ENCODE assay signal across 23 cellular contexts in the genomic region with DNA sequence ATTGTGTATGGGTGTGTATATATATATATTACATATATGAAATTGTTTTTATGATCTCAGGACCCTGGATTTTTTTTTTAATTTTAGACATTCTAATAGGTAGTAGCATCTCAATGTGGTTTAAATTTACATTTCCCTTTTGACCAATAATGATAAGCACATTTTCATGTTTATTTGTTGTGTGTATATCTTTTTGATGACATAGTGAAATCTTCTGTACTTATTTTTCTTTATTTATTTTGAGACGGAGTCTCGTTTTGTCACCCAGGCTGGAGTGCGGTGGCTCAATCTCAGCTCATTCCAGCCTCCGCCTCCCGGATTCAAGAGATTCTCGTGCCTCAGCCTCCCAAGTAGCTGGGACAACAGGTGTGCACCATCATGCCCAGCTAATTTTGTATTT. TPM values are rescaled to one million over a fixed set of nuclear protein-coding genes. Genes with fewer than 3 reads are reported as not detected.
A peak's percentile ranks its signal among the peaks of the same experiment; 100 is the strongest.
DNase-seq lines count a peak whose midpoint lies in the region; ATAC-seq, FAIRE-seq and TF ChIP-seq lines count a peak whose summit lies in the region.
"Had no signal": no experiment of that assay in that cellular context is flagged by ENCODE, and none has a peak within 500 bp of the region (broad histone marks: within the 10 kb centered on the region; RNA-seq: fewer than 3 reads in every experiment).

No MANE protein-coding gene starts in this region.

- in situ Hi-C loops in HepG2 (cut with HindIII; ENCODE audit: extremely low pct_ligation_motif_present, low pct_unique_long_range_greater_than_20kb) (no loop called here), KBM-7 (cut with MboI; ENCODE audit: low pct_unique_long_range_greater_than_20kb, low sequenced_read_pairs) (no loop called here)

- H3K4me3 ChIP-seq in HepG2 (replicated peaks in 1 of 3; ENCODE audit: insufficient read depth in 1 of 3, low read depth in 2 of 3, low read length in 3 of 3) (no peak overlapping the region), right lobe of liver (no peak overlapping the region), liver (ENCODE audit: low read depth in 1 of 3, low read length in 3 of 3) (no peak overlapping the region)
- H3K4me3 ChIP-seq: BLaER1, GM12878 had no signal

- POLR2A ChIA-PET in HepG2 (lab: Yijun Ruan, JAX): no interaction called here

- no TSS peak for BruUV-seq in HepG2 (replicated peaks; lab: Mats Ljungman, UMichigan)

- H3K9ac ChIP-seq in HepG2 (ENCODE audit: insufficient read depth, low read depth, low read length) (no peak overlapping the region), liver (ENCODE audit: low read depth in 1 of 2, low read length in 2 of 2) (no peak overlapping the region)
- H3K9ac ChIP-seq: BLaER1 had no signal

- WGBS in HepG2 (ENCODE audit: low lambda C conversion rate): 98% methylated on average over 6 of the region's 6 CpGs
- 86% methylated on average over 6 of the region's 6 CpGs for WGBS in right lobe of liver (ENCODE audit: insufficient coverage, low coverage, low lambda C conversion rate, missing lambda C conversion rate)
- 78% methylated on average over 6 of the region's 6 CpGs for WGBS in liver

- no peak overlapping the region for H2AFZ ChIP-seq in HepG2 (ENCODE audit: low read length)

- CTCF ChIA-PET in HepG2 (lab: Yijun Ruan, JAX; ENCODE audit: low intra/inter-chr PET ratio, low total read pairs): no interaction called here

- FAIRE-seq in HepG2 (lab: Jason Lieb, UNC): no peak
- FAIRE-seq: GM12878, GM12892, GM18507 had no signal

- H3K4me1 ChIP-seq in HepG2 (ENCODE audit: insufficient read depth, low read length) (no peaks in the 10 kb centered on the region), right lobe of liver (peaks cover 0 to 12% (median 0%) of the 10 kb centered on the region in 4 donors), liver (ENCODE audit: control insufficient read depth in 4 of 4, insufficient read depth in 4 of 4, low read length in 3 of 4) (peaks cover 0 to 11% (median 4%) of the 10 kb centered on the region in 4 donors)
- H3K4me1 ChIP-seq: BE2C, BLaER1 had no signal

- TF ChIP-seq CTCF in HepG2 (CRISPR knock-in tag; IDR thresholded peaks at IDR 0.05) (no peak), right lobe of liver (IDR thresholded peaks at IDR 0.05) (no peak), liver (IDR thresholded peaks at IDR 0.05; ENCODE audit: low read depth, low read length, missing input control) (no peak)

- intact Hi-C loops in HepG2 (cut with micrococcal nuclease; ENCODE audit: unreplicated experiment): no loop called here
- intact Hi-C loops in right lobe of liver (cut with DNase I): no loop called here

- H3K4me2 ChIP-seq in HepG2 (ENCODE audit: low read depth, low read length): no peak overlapping the region
- H3K4me2 ChIP-seq: BLaER1 had no signal

- no peak for DNase-seq in HepG2 (ENCODE audit: low spot score)
- no peak for DNase-seq in right lobe of liver
- no peak for DNase-seq in KBM-7
- DNase-seq: ACHN; BE2C; C1 segment of cervical spinal cord; CD4-positive, alpha-beta memory T cell; CD4-positive, CD25-positive, alpha-beta regulatory T cell; CD8-positive, alpha-beta memory T cell; COR-L47; DMS 273 treated with DMSO at 0.1 percent for 48 hours; DMS153; DMS53; DMS79; DND-41; EL; GDM1 had no signal

- no peaks in the 10 kb centered on the region for H3K79me2 ChIP-seq in HepG2 (ENCODE audit: insufficient read depth, low read length)

- H3K27me3 ChIP-seq in HepG2 (ENCODE audit: control insufficient read depth in 1 of 2, insufficient read depth in 2 of 2, low read length in 2 of 2): no peaks in the 10 kb centered on the region
- H3K27me3 ChIP-seq in right lobe of liver: no peaks in the 10 kb centered on the region
- no peaks in the 10 kb centered on the region for H3K27me3 ChIP-seq in liver (ENCODE audit: control insufficient read depth in 4 of 4, insufficient read depth in 4 of 4, low read length in 3 of 4)
- H3K27me3 ChIP-seq: BE2C, BLaER1 had no signal

- TF ChIP-seq POLR2A in HepG2 (IDR thresholded peaks at IDR 0.05; ENCODE audit: insufficient read depth in 1 of 2, low read depth in 2 of 2, low read length in 2 of 2) (no peak), right lobe of liver (IDR thresholded peaks at IDR 0.05) (no peak)

- H3K9me3 ChIP-seq in HepG2 (ENCODE audit: low read length) (peaks cover 12% of the 10 kb centered on the region; the same call in 1 of the 2 replicates), right lobe of liver (no peaks in the 10 kb centered on the region), liver (ENCODE audit: control insufficient read depth in 4 of 4, low read length in 3 of 4) (peaks cover 0 to 2% (median 0%) of the 10 kb centered on the region in 4 donors)
- H3K9me3 ChIP-seq: BE2C had no signal

- no peaks in the 10 kb centered on the region for H4K20me1 ChIP-seq in HepG2 (ENCODE audit: insufficient read depth, low read length)
- H4K20me1 ChIP-seq: BLaER1 had no signal

- ATAC-seq in HepG2 (no peak), right lobe of liver (no peak)
- ATAC-seq: GM12878 had no signal

- no peak overlapping the region for H3K27ac ChIP-seq in HepG2 (ENCODE audit: extremely low read length, insufficient read depth, low read length)
- H3K27ac ChIP-seq in right lobe of liver: peak overlapping the region in 1 of 3 donors; percentile 48
- peak overlapping the region; percentile 40 to 64 for H3K27ac ChIP-seq in liver (ENCODE audit: low read depth in 1 of 2, low read length in 2 of 2)
- H3K27ac ChIP-seq: 22Rv1, BLaER1 had no signal

- H3K36me3 ChIP-seq in HepG2 (replicated peaks in 1 of 2; ENCODE audit: control insufficient read depth in 1 of 2, insufficient read depth in 2 of 2, low read length in 2 of 2): peaks cover 0 to 19% of the 10 kb centered on the region in 2 experiments; a peak in 2 of 5 replicates
- no peaks in the 10 kb centered on the region for H3K36me3 ChIP-seq in right lobe of liver
- peaks cover 0 to 5% (median 0%) of the 10 kb centered on the region in 4 donors for H3K36me3 ChIP-seq in liver (ENCODE audit: control insufficient read depth in 4 of 4, insufficient read depth in 3 of 4, low read depth in 1 of 4, low read length in 3 of 4)
- H3K36me3 ChIP-seq: BE2C had no signal

- TF ChIP-seq RAD21 in HepG2 (CRISPR knock-in tag; IDR thresholded peaks at IDR 0.05): no peak
- no peak for TF ChIP-seq RAD21 in liver (IDR thresholded peaks at IDR 0.05)

- TF ChIP-seq EP300 in HepG2 (IDR thresholded peaks at IDR 0.05; ENCODE audit: low read depth in 2 of 2, low read length in 2 of 2) (no peak), HepG2 (CRISPR knock-in tag; IDR thresholded peaks at IDR 0.05; ENCODE audit: borderline replicate concordance) (no peak)

RNA-seq across cellular contexts. Expression of gene CYBRD1, which starts 35.1 kb away (rescaled TPM):
- total RNA-seq in HepG2 (2016; rRNA removed; fragmentation: Illumina TruSeq; extraction: Trizol) (0.34 and 0.42 TPM in 2 replicates), right lobe of liver (10 to 100 TPM in 4 of 6 experiments, 1 to 10 TPM in 2; 7.3 to 15.1 (median 10.9) TPM), liver (10 to 100 TPM; 12.8 to 51.1 TPM)
- 0.30 and 0.53 TPM in 2 replicates for total RNA-seq in HepG2 (2016; cell fraction: cytosol; rRNA removed; fragmentation: Illumina TruSeq; extraction: Trizol; ENCODE audit: low read depth)
- total RNA-seq in HepG2 (2016; cell fraction: insoluble cytoplasmic fraction; rRNA removed; fragmentation: Illumina TruSeq; extraction: Trizol): 0.27 and 0.58 TPM in 2 replicates
- total RNA-seq in HepG2 (2016; cell fraction: membrane; rRNA removed; fragmentation: Illumina TruSeq; extraction: Trizol): 0.49 and 0.76 TPM in 2 replicates
- total RNA-seq in HepG2 (2016; cell fraction: nucleus; rRNA removed; fragmentation: Illumina TruSeq; extraction: Trizol): 0.22 and 0.85 TPM in 2 replicates
- polyA plus RNA-seq in HepG2 (2011; rRNA removed) (0.13 and 0.51 TPM in 2 replicates), liver (1 to 10 TPM; 5.8 to 6.0 TPM)
- polyA plus RNA-seq in HepG2 (2011; cell fraction: cytosol; rRNA removed): 0.40 and 0.75 TPM in 2 replicates
- polyA plus RNA-seq in HepG2 (2011; cell fraction: nucleus; rRNA removed): 0.14 and 0.19 TPM in 2 replicates
- 0.23 and 0.25 TPM in 2 replicates for polyA plus RNA-seq in HepG2 (2012)
- polyA plus RNA-seq in HepG2 (2016; cell fraction: cytosol; fragmentation: Illumina TruSeq; extraction: Trizol; ENCODE audit: low read depth): 0.27 and 0.35 TPM in 2 replicates
- 0.56 and 0.59 TPM in 2 replicates for polyA plus RNA-seq in HepG2 (2016; cell fraction: insoluble cytoplasmic fraction; fragmentation: Illumina TruSeq; extraction: Trizol; ENCODE audit: low read depth)
- 0.32 and 0.33 TPM in 2 replicates for polyA plus RNA-seq in HepG2 (2016; cell fraction: membrane; fragmentation: Illumina TruSeq; extraction: Trizol; ENCODE audit: low read depth)
- 0.43 and 0.75 TPM in 2 replicates for polyA plus RNA-seq in HepG2 (2016; cell fraction: nucleus; fragmentation: Illumina TruSeq; extraction: Trizol; ENCODE audit: insufficient read depth, low read depth)
- 0.52 and 4.2 TPM in 2 replicates for polyA minus RNA-seq in HepG2 (2011; rRNA and poly(A)+ RNA removed; ENCODE audit: low replicate concordance)
- 0.40 and 0.97 TPM in 2 replicates for polyA minus RNA-seq in HepG2 (2011; cell fraction: cytosol; rRNA and poly(A)+ RNA removed)
- 0.25 and 0.77 TPM in 2 replicates for polyA minus RNA-seq in HepG2 (2011; cell fraction: nucleus; rRNA and poly(A)+ RNA removed)

RNA-seq across cellular contexts. Expression of gene DCAF17, which starts 53.2 kb away (rescaled TPM):
- total RNA-seq in HepG2 (2016; rRNA removed; fragmentation: Illumina TruSeq; extraction: Trizol) (30.0 and 35.3 TPM in 2 replicates), right lobe of liver (1 to 10 TPM; 5.5 to 8.1 (median 6.9) TPM), liver (10 to 100 TPM in 1 of 2 donors, 1 to 10 TPM in 1; 9.2 to 10.4 TPM)
- 26.5 and 32.7 TPM in 2 replicates for total RNA-seq in HepG2 (2016; cell fraction: cytosol; rRNA removed; fragmentation: Illumina TruSeq; extraction: Trizol; ENCODE audit: low read depth)
- total RNA-seq in HepG2 (2016; cell fraction: insoluble cytoplasmic fraction; rRNA removed; fragmentation: Illumina TruSeq; extraction: Trizol): 30.5 and 35.1 TPM in 2 replicates
- total RNA-seq in HepG2 (2016; cell fraction: membrane; rRNA removed; fragmentation: Illumina TruSeq; extraction: Trizol): 21.8 and 25.2 TPM in 2 replicates
- total RNA-seq in HepG2 (2016; cell fraction: nucleus; rRNA removed; fragmentation: Illumina TruSeq; extraction: Trizol): 44.6 and 46.6 TPM in 2 replicates
- polyA plus RNA-seq in HepG2 (2011; rRNA removed) (13.7 and 13.8 TPM in 2 replicates), liver (1 to 10 TPM; 2.5 to 3.0 TPM)
- polyA plus RNA-seq in HepG2 (2011; cell fraction: cytosol; rRNA removed): 5.4 and 7.3 TPM in 2 replicates
- 14.2 and 21.4 TPM in 2 replicates for polyA plus RNA-seq in HepG2 (2011; cell fraction: nucleus; rRNA removed)
- 12.1 and 13.8 TPM in 2 replicates for polyA plus RNA-seq in HepG2 (2012)
- 2.4 and 2.6 TPM in 2 replicates for polyA plus RNA-seq in HepG2 (2016; cell fraction: cytosol; fragmentation: Illumina TruSeq; extraction: Trizol; ENCODE audit: low read depth)
- polyA plus RNA-seq in HepG2 (2016; cell fraction: insoluble cytoplasmic fraction; fragmentation: Illumina TruSeq; extraction: Trizol; ENCODE audit: low read depth): 23.4 and 23.9 TPM in 2 replicates
- polyA plus RNA-seq in HepG2 (2016; cell fraction: membrane; fragmentation: Illumina TruSeq; extraction: Trizol; ENCODE audit: low read depth): 6.3 and 7.2 TPM in 2 replicates
- polyA plus RNA-seq in HepG2 (2016; cell fraction: nucleus; fragmentation: Illumina TruSeq; extraction: Trizol; ENCODE audit: insufficient read depth, low read depth): 43.8 and 46.2 TPM in 2 replicates
- 5.9 and 15.8 TPM in 2 replicates for polyA minus RNA-seq in HepG2 (2011; rRNA and poly(A)+ RNA removed; ENCODE audit: low replicate concordance)
- polyA minus RNA-seq in HepG2 (2011; cell fraction: cytosol; rRNA and poly(A)+ RNA removed): 14.3 and 20.7 TPM in 2 replicates
- polyA minus RNA-seq in HepG2 (2011; cell fraction: nucleus; rRNA and poly(A)+ RNA removed): 64.5 and 78.1 TPM in 2 replicates

RNA-seq across cellular contexts. Expression of gene METTL8, which starts 53.4 kb away (rescaled TPM):
- total RNA-seq in HepG2 (2016; rRNA removed; fragmentation: Illumina TruSeq; extraction: Trizol): 68.2 and 89.8 TPM in 2 replicates
- total RNA-seq in HepG2 (2016; cell fraction: cytosol; rRNA removed; fragmentation: Illumina TruSeq; extraction: Trizol; ENCODE audit: low read depth): 58.1 and 65.6 TPM in 2 replicates
- 68.4 and 92.8 TPM in 2 replicates for total RNA-seq in HepG2 (2016; cell fraction: insoluble cytoplasmic fraction; rRNA removed; fragmentation: Illumina TruSeq; extraction: Trizol)
- total RNA-seq in HepG2 (2016; cell fraction: membrane; rRNA removed; fragmentation: Illumina TruSeq; extraction: Trizol): 43.4 and 53.8 TPM in 2 replicates
- total RNA-seq in HepG2 (2016; cell fraction: nucleus; rRNA removed; fragmentation: Illumina TruSeq; extraction: Trizol): 39.4 and 45.4 TPM in 2 replicates
- 9.9 and 18.6 TPM in 2 replicates for polyA plus RNA-seq in HepG2 (2011; rRNA removed)
- polyA plus RNA-seq in HepG2 (2011; cell fraction: cytosol; rRNA removed): 6.5 and 8.9 TPM in 2 replicates
- polyA plus RNA-seq in HepG2 (2011; cell fraction: nucleus; rRNA removed): 7.2 and 8.0 TPM in 2 replicates
- 10.5 and 21.7 TPM in 2 replicates for polyA plus RNA-seq in HepG2 (2012)
- polyA plus RNA-seq in HepG2 (2016; cell fraction: cytosol; fragmentation: Illumina TruSeq; extraction: Trizol; ENCODE audit: low read depth): 14.6 and 19.9 TPM in 2 replicates
- polyA plus RNA-seq in HepG2 (2016; cell fraction: insoluble cytoplasmic fraction; fragmentation: Illumina TruSeq; extraction: Trizol; ENCODE audit: low read depth): 57.8 and 61.8 TPM in 2 replicates
- polyA plus RNA-seq in HepG2 (2016; cell fraction: membrane; fragmentation: Illumina TruSeq; extraction: Trizol; ENCODE audit: low read depth): 29.4 and 30.5 TPM in 2 replicates
- 50.6 and 52.1 TPM in 2 replicates for polyA plus RNA-seq in HepG2 (2016; cell fraction: nucleus; fragmentation: Illumina TruSeq; extraction: Trizol; ENCODE audit: insufficient read depth, low read depth)
- 12.2 and 23.7 TPM in 2 replicates for polyA minus RNA-seq in HepG2 (2011; rRNA and poly(A)+ RNA removed; ENCODE audit: low replicate concordance)
- polyA minus RNA-seq in HepG2 (2011; cell fraction: cytosol; rRNA and poly(A)+ RNA removed): 16.2 and 17.8 TPM in 2 replicates
- 30.9 and 35.8 TPM in 2 replicates for polyA minus RNA-seq in HepG2 (2011; cell fraction: nucleus; rRNA and poly(A)+ RNA removed)
- 10 to 100 TPM in 2 of 6 experiments, 1 to 10 TPM in 4; 6.5 to 13.8 (median 9.5) TPM for total RNA-seq in right lobe of liver
- 1 to 10 TPM; 5.2 to 6.6 TPM for total RNA-seq in liver
- polyA plus RNA-seq in liver: 1 to 10 TPM; 3.6 to 8.1 TPM
